In the genomic region with DNA sequence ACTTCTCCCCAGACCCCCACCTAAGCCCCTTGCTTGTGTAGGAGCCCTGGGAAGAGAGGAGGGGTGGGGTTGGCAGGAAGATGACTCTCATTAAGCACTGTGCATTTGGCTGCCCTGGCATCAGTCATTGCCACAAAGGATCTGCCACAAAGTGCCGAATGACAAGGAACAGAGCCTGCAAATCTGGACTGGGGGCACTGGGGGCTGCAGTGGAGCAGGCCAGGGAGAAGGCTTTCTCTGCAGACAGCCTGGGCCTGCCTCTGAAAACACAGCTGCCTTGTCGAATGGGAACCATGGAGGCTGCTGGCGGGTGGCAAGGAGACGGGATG, we compare ENCODE assay signal across 12 cellular contexts.
DNase-seq lines count a peak whose midpoint lies in the region; ATAC-seq and TF ChIP-seq lines count a peak whose summit lies in the region.
"Had no signal": no experiment of that assay in that cellular context is flagged by ENCODE, and none has a peak within 500 bp of the region (broad histone marks: within the 10 kb centered on the region; RNA-seq: fewer than 3 reads in every experiment).

No MANE protein-coding gene starts in this region.

- no peaks in the 10 kb centered on the region; the same call in 2 of the 3 replicates for H3K9me3 Mint-ChIP-seq in GM23338
- no peaks in the 10 kb centered on the region for H3K9me3 Mint-ChIP-seq in neural progenitor cell
- H3K9me3 Mint-ChIP-seq: CD4-positive, alpha-beta memory T cell had no signal

- intact Hi-C loops in heart right ventricle (cut with DNase I) = loop anchor here (1.0 to 10.0 kb wide), 8 partner anchors 152 to 442 kb away; a partner anchor contains a TSS

- H3K79me2 ChIP-seq in GM23338 (replicated peaks; ENCODE audit: insufficient read depth) (no peaks in the 10 kb centered on the region), neural progenitor cell (ENCODE audit: low read depth) (no peaks in the 10 kb centered on the region)

- WGBS in heart right ventricle, 2 donors = 37 to 42% methylated on average over 4 of the region's 4 CpGs

- H3K9me2 ChIP-seq in GM23338 (ENCODE audit: insufficient read depth) = no peaks in the 10 kb centered on the region

- H3K27ac Mint-ChIP-seq in GM23338 (no peak overlapping the region), neural progenitor cell (no peak overlapping the region)

- H3K9me3 ChIP-seq in heart right ventricle (no peaks in the 10 kb centered on the region), neural progenitor cell (ENCODE audit: low read depth) (no peaks in the 10 kb centered on the region)
- H3K9me3 ChIP-seq: BE2C, Peyer's patch had no signal

- TF ChIP-seq CTCF in GM23338 (conservative IDR thresholded peaks at IDR 0.05; ENCODE audit: low read depth in 2 of 2) (no peak), heart right ventricle (IDR thresholded peaks at IDR 0.05) (no peak), neural progenitor cell (IDR thresholded peaks at IDR 0.05) (no peak)

- H3K27me3 Mint-ChIP-seq in GM23338 (ENCODE audit: insufficient read depth, low read depth, poor library complexity) (peaks cover 17% of the 10 kb centered on the region), neural progenitor cell (ENCODE audit: insufficient read depth, low read depth) (no peaks in the 10 kb centered on the region)

- no peak overlapping the region for H3K4me2 ChIP-seq in GM23338
- no peak overlapping the region for H3K4me2 ChIP-seq in neural progenitor cell

- no peaks in the 10 kb centered on the region for H3F3A ChIP-seq in GM23338 (replicated peaks; ENCODE audit: low read depth)
- H3F3A ChIP-seq in neural progenitor cell (ENCODE audit: low read depth) = no peaks in the 10 kb centered on the region

- H3K4me3 ChIP-seq in GM23338 (no peak overlapping the region), heart right ventricle (no peak overlapping the region), neural progenitor cell (no peak overlapping the region)
- H3K4me3 ChIP-seq: K562 had no signal

- H3K36me3 Mint-ChIP-seq in GM23338 (ENCODE audit: low read depth) (no peaks in the 10 kb centered on the region), neural progenitor cell (no peaks in the 10 kb centered on the region)
- H3K36me3 Mint-ChIP-seq: CD4-positive, alpha-beta memory T cell had no signal

- H3K4me3 Mint-ChIP-seq in GM23338 = no peak overlapping the region
- no peak overlapping the region for H3K4me3 Mint-ChIP-seq in neural progenitor cell

- no peak overlapping the region for H3K27ac ChIP-seq in GM23338 (ENCODE audit: low read depth)
- peak overlapping the region in 1 of 10 donors; percentile 44 for H3K27ac ChIP-seq in heart right ventricle
- H3K27ac ChIP-seq in neural progenitor cell = no peak overlapping the region
- H3K27ac ChIP-seq: Peyer's patch had no signal

- H3K4me1 Mint-ChIP-seq in GM23338 = peaks cover 43% of the 10 kb centered on the region
- H3K4me1 Mint-ChIP-seq in neural progenitor cell = peaks cover 19% of the 10 kb centered on the region

- H3K27me3 ChIP-seq in GM23338 (ENCODE audit: insufficient read depth) (no peaks in the 10 kb centered on the region), heart right ventricle (peaks cover 0 to 27% (median 20%) of the 10 kb centered on the region in 7 donors), neural progenitor cell (no peaks in the 10 kb centered on the region)
- H3K27me3 ChIP-seq: Peyer's patch had no signal

- no peak overlapping the region for H3K9ac ChIP-seq in neural progenitor cell

- peaks cover 15% of the 10 kb centered on the region for H3K4me1 ChIP-seq in GM23338 (ENCODE audit: insufficient read depth)
- H3K4me1 ChIP-seq in heart right ventricle = peaks cover 0 to 10% (median 6%) of the 10 kb centered on the region in 9 donors
- H3K4me1 ChIP-seq in neural progenitor cell = no peaks in the 10 kb centered on the region
- H3K4me1 ChIP-seq: BE2C had no signal

- H4K20me1 ChIP-seq in GM23338 (replicated peaks; ENCODE audit: insufficient read depth) = no peaks in the 10 kb centered on the region
- no peaks in the 10 kb centered on the region for H4K20me1 ChIP-seq in neural progenitor cell (ENCODE audit: low read depth)

- H2AFZ ChIP-seq in GM23338 (no peak overlapping the region), neural progenitor cell (replicated peaks) (peak overlapping the region; percentile 47)

- H3K36me3 ChIP-seq in GM23338 (ENCODE audit: insufficient read depth) (no peaks in the 10 kb centered on the region), heart right ventricle (no peaks in the 10 kb centered on the region), neural progenitor cell (no peaks in the 10 kb centered on the region)
- H3K36me3 ChIP-seq: BE2C, Peyer's patch had no signal

- ATAC-seq in GM23338 = peak; percentile 5; the same call in 2 of the 3 replicates
- peak; percentile 35 to 84 (median 64) for ATAC-seq in heart right ventricle
- no peak for ATAC-seq in HG02970 (IDR thresholded peaks at IDR 0.05; ENCODE audit: low FRiP score, unreplicated experiment)
- no peak for ATAC-seq in HG03108 (IDR thresholded peaks at IDR 0.05; ENCODE audit: unreplicated experiment)

- DNase-seq in GM23338 (ENCODE audit: low spot score) (no peak), NCI-H446 treated with DMSO at 0.1 percent for 48 hours (lab: John Stamatoyannopoulos, UW) (peak; percentile 94), heart right ventricle (peak in 1 of 2 donors; percentile 34), neural progenitor cell (ENCODE audit: low spot score) (no peak), NCI-H1417 (lab: John Stamatoyannopoulos, UW) (no peak)
- DNase-seq: NCI-H510A had no signal

TF ChIP-seq in GM23338, 12 proteins besides CTCF, POLR2A, EP300 and RAD21:
- no peak for TF ChIP-seq STAT1 (IDR thresholded peaks at IDR 0.05; ENCODE audit: unreplicated experiment)
- TF ChIP-seq ZNF331 (CRISPR knock-in tag; IDR thresholded peaks at IDR 0.05; ENCODE audit: low read depth) = no peak
- no peak for TF ChIP-seq JUNB (IDR thresholded peaks at IDR 0.05; ENCODE audit: unreplicated experiment)

Comparison
In these comparisons a context has a peak if more than half of its experiments do, and no peak if none do; other contexts are left out.
1. ATAC-seq: peak in GM23338 (single experiment) and heart right ventricle (8 of 8); none in HG02970 (single experiment) and HG03108 (single experiment).